In the genomic region with DNA sequence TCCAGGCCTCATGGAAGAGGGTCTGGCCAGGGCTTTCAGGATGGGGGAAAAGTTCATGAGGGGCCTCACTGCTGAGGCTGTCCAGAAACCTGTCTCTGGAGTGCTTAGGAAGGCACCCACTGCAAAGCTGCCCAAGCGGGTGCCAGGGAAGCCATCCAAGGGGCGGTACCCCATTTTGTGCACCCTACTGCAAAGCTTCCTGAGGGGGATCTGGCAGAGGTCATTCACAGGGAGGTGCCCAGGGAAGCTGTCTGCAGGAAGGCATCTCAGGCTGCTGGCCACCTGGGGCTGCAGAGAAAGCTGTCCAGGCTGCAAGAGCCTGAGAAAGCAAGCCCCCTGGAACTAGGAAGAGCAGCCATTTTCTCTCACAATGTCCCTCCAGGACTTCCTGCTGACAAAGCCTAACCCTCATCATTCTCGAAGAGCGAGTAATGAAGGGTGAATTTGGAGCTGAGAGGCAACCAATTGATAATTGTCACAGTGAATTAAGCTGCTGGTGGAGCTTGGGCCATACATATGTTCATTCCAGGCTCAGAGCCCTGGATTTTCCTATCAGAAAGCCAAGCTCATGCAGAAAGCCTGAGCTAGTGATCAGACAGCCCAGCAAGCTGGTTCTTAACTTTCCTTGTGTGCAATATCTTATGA, we compare ENCODE assay signal across 1 cellular context.
TF ChIP-seq lines count a peak whose summit lies in the region.

No MANE protein-coding gene starts in this region.

TF ChIP-seq in IMR-90, 13 proteins besides CTCF, POLR2A, EP300 and RAD21:
- TF ChIP-seq BHLHE40 (IDR thresholded peaks at IDR 0.05; ENCODE audit: low read depth, low read length), result no peak
- no peak for TF ChIP-seq FOS (IDR thresholded peaks at IDR 0.05; ENCODE audit: low read depth, low read length)
- no peak for TF ChIP-seq MAFK (IDR thresholded peaks at IDR 0.05; ENCODE audit: low read depth, low read length)
- no peak for TF ChIP-seq CEBPB (IDR thresholded peaks at IDR 0.05; ENCODE audit: low read depth, low read length)
- TF ChIP-seq CHD1 (IDR thresholded peaks at IDR 0.05; ENCODE audit: low read depth, low read length), result no peak
- no peak for TF ChIP-seq NFE2L2 (IDR thresholded peaks at IDR 0.05; ENCODE audit: low read depth, low read length)
- no peak for TF ChIP-seq MAZ (IDR thresholded peaks at IDR 0.05; ENCODE audit: borderline replicate concordance, low read depth, low read length)
- no peak for TF ChIP-seq RFX5 (IDR thresholded peaks at IDR 0.05; ENCODE audit: low read depth, low read length)
- TF ChIP-seq SMC3 (IDR thresholded peaks at IDR 0.05; ENCODE audit: low read depth, low read length), result no peak
- TF ChIP-seq RCOR1 (IDR thresholded peaks at IDR 0.05; ENCODE audit: insufficient replicate concordance, low read length), result no peak
- TF ChIP-seq, protein P1, sequence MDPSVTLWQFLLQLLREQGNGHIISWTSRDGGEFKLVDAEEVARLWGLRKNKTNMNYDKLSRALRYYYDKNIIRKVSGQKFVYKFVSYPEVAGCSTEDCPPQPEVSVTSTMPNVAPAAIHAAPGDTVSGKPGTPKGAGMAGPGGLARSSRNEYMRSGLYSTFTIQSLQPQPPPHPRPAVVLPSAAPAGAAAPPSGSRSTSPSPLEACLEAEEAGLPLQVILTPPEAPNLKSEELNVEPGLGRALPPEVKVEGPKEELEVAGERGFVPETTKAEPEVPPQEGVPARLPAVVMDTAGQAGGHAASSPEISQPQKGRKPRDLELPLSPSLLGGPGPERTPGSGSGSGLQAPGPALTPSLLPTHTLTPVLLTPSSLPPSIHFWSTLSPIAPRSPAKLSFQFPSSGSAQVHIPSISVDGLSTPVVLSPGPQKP (IDR thresholded peaks at IDR 0.05; ENCODE audit: borderline replicate concordance, low read depth, low read length), result no peak
- TF ChIP-seq, protein P2, sequence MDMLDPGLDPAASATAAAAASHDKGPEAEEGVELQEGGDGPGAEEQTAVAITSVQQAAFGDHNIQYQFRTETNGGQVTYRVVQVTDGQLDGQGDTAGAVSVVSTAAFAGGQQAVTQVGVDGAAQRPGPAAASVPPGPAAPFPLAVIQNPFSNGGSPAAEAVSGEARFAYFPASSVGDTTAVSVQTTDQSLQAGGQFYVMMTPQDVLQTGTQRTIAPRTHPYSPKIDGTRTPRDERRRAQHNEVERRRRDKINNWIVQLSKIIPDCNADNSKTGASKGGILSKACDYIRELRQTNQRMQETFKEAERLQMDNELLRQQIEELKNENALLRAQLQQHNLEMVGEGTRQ (IDR thresholded peaks at IDR 0.05; ENCODE audit: low read depth, low read length), result no peak
- no peak for TF ChIP-seq MXI1 (IDR thresholded peaks at IDR 0.05; ENCODE audit: borderline replicate concordance, low read depth, low read length)
